26 cellular contexts compared by ENCODE assay signal in the genomic region with DNA sequence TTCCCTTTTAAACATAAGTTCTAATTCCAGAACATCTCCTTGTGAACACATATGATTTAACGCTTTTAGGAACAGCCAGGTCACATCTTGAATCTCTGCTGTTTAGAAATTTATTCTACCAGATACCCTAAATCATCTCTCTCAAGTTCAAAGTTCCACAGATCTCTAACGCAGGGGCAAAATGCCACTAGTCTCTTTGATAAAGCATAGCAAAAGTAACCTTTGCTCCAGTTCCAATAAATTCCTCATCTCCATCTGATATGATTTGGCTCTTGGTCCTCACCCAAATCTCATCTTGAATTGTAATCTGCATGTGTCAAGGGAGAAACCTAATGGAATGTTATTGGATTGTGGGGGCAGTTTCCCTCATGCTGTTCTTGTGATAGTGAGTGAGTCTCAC.
"Had no signal": no experiment of that assay in that cellular context is flagged by ENCODE, and none has a peak within 500 bp of the region (broad histone marks: within the 10 kb centered on the region; RNA-seq: fewer than 3 reads in every experiment).

No MANE protein-coding gene starts in this region.

- H3K27me3 ChIP-seq: neural progenitor cell, ovary, stomach, thyroid gland, tibial nerve, upper lobe of left lung, vagina had no signal

- H3K9ac ChIP-seq: neural progenitor cell, parathyroid adenoma had no signal

- H3K27ac ChIP-seq: neural progenitor cell, ovary, parathyroid adenoma, psoas muscle, skin epidermis, stomach, thoracic aorta, thyroid gland, tibial nerve, upper lobe of left lung, vagina had no signal

- H3K36me3 ChIP-seq: neural progenitor cell, ovary, stomach, thoracic aorta, thyroid gland, tibial nerve, upper lobe of left lung, vagina had no signal

- FAIRE-seq: urothelium cell line had no signal

- H3K9me3 ChIP-seq: ovary, psoas muscle, thoracic aorta, thyroid gland, vagina had no signal

- DNase-seq: naive thymus-derived CD4-positive, alpha-beta T cell; natural killer cell; occipital lobe; ovary; posterior cingulate gyrus; psoas muscle; right cardiac atrium; stimulated activated CD4-positive, alpha-beta T cell treated with anti-CD3 and anti-CD28 coated beads, Interleukin-15, amount 100 ng/mL, for 24 hours; stimulated activated CD4-positive, alpha-beta T cell treated with anti-CD3 and anti-CD28 coated beads, Interleukin-2, amount 100 ng/mL, for 24 hours; stimulated activated CD4-positive, alpha-beta T cell treated with anti-CD3 and anti-CD28 coated beads, Interleukin-2, amount 100 ng/mL, for 48 hours; stimulated activated CD4-positive, alpha-beta T cell treated with anti-CD3 and anti-CD28 coated beads, Interleukin-4, amount 100 ng/mL, for 24 hours; stimulated activated naive B cell treated with anti-CD40 and anti-IgM and Interleukin-4, amounts not matched to agents 10 μg/mL and 1 μg/mL and 100 μg/mL, for 72 hours; stimulated activated naive CD4-positive, alpha-beta T cell treated with Interleukin-2 at 50 U/mL for 16 hours; stomach; thyroid gland; trophoblast cell; upper lobe of left lung had no signal

- H3K4me3 ChIP-seq: neural progenitor cell, ovary, psoas muscle, skin epidermis, stomach, thoracic aorta, thyroid gland, tibial nerve, upper lobe of left lung, vagina had no signal

- H3K4me1 ChIP-seq: parathyroid adenoma, psoas muscle, vagina had no signal

- ATAC-seq: naive thymus-derived CD4-positive, alpha-beta T cell; natural killer cell; psoas muscle; right cardiac atrium; sciatic nerve; stimulated activated effector memory CD8-positive, alpha-beta T cell treated with anti-CD3 and anti-CD28 coated beads, Interleukin-12 subunit alpha, Interleukin-12 subunit beta, amount 100 ng/mL, for 72 hours; stimulated activated naive B cell treated with anti-CD40 and anti-IgM and Interleukin-4, amounts not matched to agents 10 μg/mL and 1 μg/mL and 100 μg/mL, for 72 hours had no signal
